In the genomic region with DNA sequence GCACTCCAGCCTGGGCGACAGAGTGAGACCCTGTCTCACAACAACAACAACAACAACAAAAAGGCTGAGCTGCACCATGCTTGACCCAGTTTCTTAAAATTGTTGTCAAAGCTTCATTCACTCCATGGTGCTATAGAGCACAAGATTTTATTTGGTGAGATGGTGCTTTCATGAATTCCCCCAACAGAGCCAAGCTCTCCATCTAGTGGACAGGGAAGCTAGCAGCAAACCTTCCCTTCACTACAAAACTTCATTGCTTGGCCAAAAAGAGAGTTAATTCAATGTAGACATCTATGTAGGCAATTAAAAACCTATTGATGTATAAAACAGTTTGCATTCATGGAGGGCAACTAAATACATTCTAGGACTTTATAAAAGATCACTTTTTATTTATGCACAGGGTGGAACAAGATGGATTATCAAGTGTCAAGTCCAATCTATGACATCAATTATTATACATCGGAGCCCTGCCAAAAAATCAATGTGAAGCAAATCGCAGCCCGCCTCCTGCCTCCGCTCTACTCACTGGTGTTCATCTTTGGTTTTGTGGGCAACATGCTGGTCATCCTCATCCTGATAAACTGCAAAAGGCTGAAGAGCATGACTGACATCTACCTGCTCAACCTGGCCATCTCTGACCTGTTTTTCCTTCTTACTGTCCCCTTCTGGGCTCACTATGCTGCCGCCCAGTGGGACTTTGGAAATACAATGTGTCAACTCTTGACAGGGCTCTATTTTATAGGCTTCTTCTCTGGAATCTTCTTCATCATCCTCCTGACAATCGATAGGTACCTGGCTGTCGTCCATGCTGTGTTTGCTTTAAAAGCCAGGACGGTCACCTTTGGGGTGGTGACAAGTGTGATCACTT, we compare ENCODE assay signal across 8 cellular contexts. TPM values are rescaled to one million over a fixed set of nuclear protein-coding genes. Genes with fewer than 3 reads are reported as not detected.
A peak's percentile ranks its signal among the peaks of the same experiment; 100 is the strongest.
DNase-seq lines count a peak whose midpoint lies in the region; ATAC-seq and TF ChIP-seq lines count a peak whose summit lies in the region.

No MANE protein-coding gene starts in this region.

- no peak for DNase-seq in heart right ventricle
- DNase-seq in cardiac septum (ENCODE audit: low spot score), result no peak
- DNase-seq in OCI-M1 (lab: John Stamatoyannopoulos, UW), result peak; percentile 74
- no peak for DNase-seq in esophagus squamous epithelium (lab: John Stamatoyannopoulos, UW)
- DNase-seq in suprapubic skin (ENCODE audit: low spot score in 2 of 2), result no peak
- DNase-seq in aorta, result no peak

- TF ChIP-seq CTCF in heart right ventricle (IDR thresholded peaks at IDR 0.05), result peak in 8 of 9 donors; percentile 11 to 65 (median 44)
- peak in 4 of 6 experiments; percentile 37 to 71 (median 48) for TF ChIP-seq CTCF in esophagus squamous epithelium (IDR thresholded peaks at IDR 0.05)
- peak; percentile 9 to 54 for TF ChIP-seq CTCF in suprapubic skin (IDR thresholded peaks at IDR 0.05)

- H3K9me3 ChIP-seq in heart right ventricle (no peaks in the 10 kb centered on the region), esophagus squamous epithelium (no peaks in the 10 kb centered on the region), suprapubic skin (no peaks in the 10 kb centered on the region), aorta (ENCODE audit: control insufficient read depth, low read length) (peaks cover 2% of the 10 kb centered on the region)

- WGBS in heart right ventricle, 2 donors, result 88 to 91% methylated on average over 9 of the region's 9 CpGs
- 74 to 83% methylated on average over 8 to 9 of the region's 9 CpGs for WGBS in esophagus squamous epithelium, 2 donors
- WGBS in suprapubic skin, result 90% methylated on average over 9 of the region's 9 CpGs
- WGBS in aorta, 2 donors, result 82 to 83% methylated on average over 9 of the region's 9 CpGs

- H3K36me3 ChIP-seq in heart right ventricle, result no peaks in the 10 kb centered on the region
- H3K36me3 ChIP-seq in esophagus squamous epithelium, result no peaks in the 10 kb centered on the region
- no peaks in the 10 kb centered on the region for H3K36me3 ChIP-seq in suprapubic skin
- H3K36me3 ChIP-seq in aorta (ENCODE audit: control insufficient read depth in 1 of 2, insufficient read depth in 2 of 2, low read length in 1 of 2), result no peaks in the 10 kb centered on the region

- peaks cover 0 to 49% (median 0%) of the 10 kb centered on the region in 9 donors for H3K4me1 ChIP-seq in heart right ventricle
- peaks cover 0 to 12% (median 0%) of the 10 kb centered on the region in 3 donors for H3K4me1 ChIP-seq in esophagus squamous epithelium
- H3K4me1 ChIP-seq in suprapubic skin, result no peaks in the 10 kb centered on the region
- no peaks in the 10 kb centered on the region for H3K4me1 ChIP-seq in aorta (ENCODE audit: control insufficient read depth in 1 of 2, insufficient read depth in 2 of 2, low read length in 2 of 2)

- no peak for TF ChIP-seq POLR2A in esophagus squamous epithelium (IDR thresholded peaks at IDR 0.05)
- TF ChIP-seq POLR2A in suprapubic skin (IDR thresholded peaks at IDR 0.05), result no peak

- peaks cover 0 to 34% (median 0%) of the 10 kb centered on the region in 7 donors for H3K27me3 ChIP-seq in heart right ventricle
- peaks cover 0 to 43% (median 0%) of the 10 kb centered on the region in 4 donors for H3K27me3 ChIP-seq in esophagus squamous epithelium
- H3K27me3 ChIP-seq in suprapubic skin, result peaks cover 9% of the 10 kb centered on the region
- H3K27me3 ChIP-seq in aorta (ENCODE audit: control insufficient read depth in 1 of 2, insufficient read depth in 2 of 2, low read length in 1 of 2), result no peaks in the 10 kb centered on the region

- intact Hi-C loops in heart right ventricle (cut with DNase I) (loop anchor here in 7 of 10 donors (5.0 to 10.0 kb wide), 6 partner anchors 95 to 438 kb away; no protein-coding TSS in a partner anchor), cardiac septum (cut with DNase I) (no loop called here), esophagus squamous epithelium (cut with DNase I) (no loop called here), aorta (cut with DNase I) (no loop called here)

- H3K27ac ChIP-seq in heart right ventricle (peak overlapping the region in 1 of 10 donors; percentile 86), esophagus squamous epithelium (no peak overlapping the region), suprapubic skin (no peak overlapping the region), aorta (ENCODE audit: low read depth in 1 of 2, low read length in 2 of 2) (no peak overlapping the region)

- no peak for TF ChIP-seq EP300 in suprapubic skin (IDR thresholded peaks at IDR 0.05)

- H3K4me3 ChIP-seq in heart right ventricle (peak overlapping the region in 1 of 10 donors; percentile 47), esophagus squamous epithelium (peak overlapping the region in 1 of 4 donors; percentile 19), suprapubic skin (no peak overlapping the region), aorta (ENCODE audit: low read length in 2 of 2) (no peak overlapping the region)

- ATAC-seq in heart right ventricle, result peak in 1 of 8 donors; percentile 52
- no peak for ATAC-seq in HG03432 (IDR thresholded peaks at IDR 0.05; ENCODE audit: unreplicated experiment)
- no peak for ATAC-seq in aorta (ENCODE audit: low FRiP score)
- ATAC-seq in GM21367 (IDR thresholded peaks at IDR 0.05; ENCODE audit: unreplicated experiment), result no peak

RNA-seq across cellular contexts. Expression of a gene that starts 2.0 kb away (rescaled TPM):
- total RNA-seq in heart right ventricle, result 1 to 10 TPM in 2 of 10 donors, under 1 TPM in 8; 0.17 to 7.2 (median 0.38) TPM
- under 1 TPM; 0.28 to 0.37 TPM for polyA plus RNA-seq in heart right ventricle
- 0.81 TPM for total RNA-seq in cardiac septum
- total RNA-seq in esophagus squamous epithelium, result 1 to 10 TPM in 2 of 4 donors, under 1 TPM in 2; 0.61 to 2.5 (median 0.93) TPM
- total RNA-seq in suprapubic skin, result 1 to 10 TPM in 1 of 4 donors, under 1 TPM in 1, not detected in 2; 0.34 to 1.3 TPM
- 1 to 10 TPM; 4.1 to 5.7 TPM for total RNA-seq in aorta
- polyA plus RNA-seq in aorta, result 1 to 10 TPM in 1 of 2 donors, under 1 TPM in 1; 0.05 to 2.1 TPM

RNA-seq across cellular contexts. Expression of a gene that starts 18.8 kb away (rescaled TPM):
- total RNA-seq in heart right ventricle (1 to 10 TPM in 2 of 10 donors, under 1 TPM in 8; 0.21 to 8.7 (median 0.67) TPM), cardiac septum (1.3 TPM), esophagus squamous epithelium (1 to 10 TPM in 3 of 4 donors, under 1 TPM in 1; 0.40 to 6.0 (median 1.9) TPM), suprapubic skin (1 to 10 TPM in 1 of 4 donors, under 1 TPM in 3; 0.26 to 1.2 (median 0.76) TPM), aorta (1 to 10 TPM; 2.8 to 6.2 TPM)
- polyA plus RNA-seq in heart right ventricle (under 1 TPM; 0.15 to 0.49 TPM), aorta (under 1 TPM in 1 of 2 donors, not detected in 1; 0.18 TPM)

RNA-seq across cellular contexts. Expression of a gene that starts 34.3 kb away (rescaled TPM):
- total RNA-seq in heart right ventricle (1 to 10 TPM; 1.0 to 5.4 (median 1.7) TPM), cardiac septum (1.3 TPM), esophagus squamous epithelium (1 to 10 TPM in 2 of 4 donors, under 1 TPM in 1, not detected in 1; 0.48 to 1.5 (median 1.1) TPM), suprapubic skin (1 to 10 TPM in 2 of 4 donors, under 1 TPM in 2; 0.59 to 1.4 (median 0.99) TPM), aorta (1 to 10 TPM; 3.1 to 5.1 TPM)
- polyA plus RNA-seq in heart right ventricle (1 to 10 TPM; 1.8 to 1.9 TPM), aorta (1 to 10 TPM in 1 of 2 donors, under 1 TPM in 1; 0.59 to 1.8 TPM)

Comparison
In these comparisons a context has a peak if more than half of its experiments do, and no peak if none do; other contexts are left out.
1. intact Hi-C loops: an anchor here in heart right ventricle (5.0 to 10.0 kb wide); none called in cardiac septum, esophagus squamous epithelium and aorta.